8 cellular contexts compared by ENCODE assay signal in the genomic region with DNA sequence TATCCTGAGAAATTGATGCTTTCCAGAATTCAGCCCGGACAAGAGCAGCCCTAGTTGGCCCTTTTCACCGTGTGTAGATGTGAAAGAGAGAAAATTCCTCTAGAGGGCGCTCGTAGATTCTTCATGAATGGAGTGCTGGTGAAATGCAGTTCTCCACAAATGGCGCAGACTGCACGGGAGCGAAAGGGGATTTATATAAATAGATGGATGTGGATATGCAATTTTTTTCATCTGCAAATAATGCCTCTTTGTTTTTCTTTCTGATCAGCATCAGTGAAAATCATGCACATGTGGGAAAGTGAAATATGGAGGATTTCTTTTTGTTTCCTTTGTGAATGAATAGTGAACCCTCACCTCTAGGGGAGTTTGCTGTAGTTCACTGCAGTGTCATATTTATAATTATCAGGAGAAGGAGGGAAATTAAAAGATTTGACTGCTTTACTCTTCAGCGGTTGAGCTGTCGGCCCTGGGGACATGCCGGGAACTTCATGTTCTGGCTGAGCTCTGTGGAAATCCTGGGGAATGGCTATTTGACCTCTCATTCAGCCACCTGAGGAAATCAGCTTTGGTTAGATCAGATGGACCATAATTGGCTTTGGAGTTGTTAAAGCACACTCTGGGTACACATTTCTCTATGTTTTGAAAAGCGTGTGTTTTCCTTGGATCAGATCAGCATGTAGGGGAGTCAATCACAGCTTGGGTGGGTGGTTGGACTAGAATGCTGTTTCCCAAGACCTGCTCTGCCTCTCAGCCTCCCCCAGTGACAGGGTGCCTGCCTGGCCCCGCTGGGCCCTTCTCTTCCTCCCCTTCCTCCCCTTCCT.
A peak's percentile ranks its signal among the peaks of the same experiment; 100 is the strongest.
DNase-seq lines count a peak whose midpoint lies in the region; ATAC-seq and TF ChIP-seq lines count a peak whose summit lies in the region.

No MANE protein-coding gene starts in this region.

- no peaks in the 10 kb centered on the region for H3K36me3 ChIP-seq in WERI-Rb-1

- peak; percentile 23 for DNase-seq in DMS153 (lab: John Stamatoyannopoulos, UW)
- peak; percentile 85 to 88 for DNase-seq in NCI-H2081 (lab: John Stamatoyannopoulos, UW)
- peak; percentile 62 for DNase-seq in WERI-Rb-1
- DNase-seq in fibroblast of the conjunctiva (ENCODE audit: low read depth): peak; percentile 34
- peak; percentile 32 for DNase-seq in non-pigmented ciliary epithelial cell (ENCODE audit: low read depth)
- no peak for DNase-seq in stimulated activated naive CD4-positive, alpha-beta T cell treated with Interleukin-2 at 50 U/mL for 16 hours (lab: John Stamatoyannopoulos, UW)

- H3K27me3 ChIP-seq in WERI-Rb-1 (ENCODE audit: insufficient read depth, low read depth, severe bottlenecking): no peaks in the 10 kb centered on the region

- peak; percentile 53 for TF ChIP-seq CTCF in WERI-Rb-1 (IDR thresholded peaks at IDR 0.05; ENCODE audit: low read depth, low read length)

- no peaks in the 10 kb centered on the region for H3K9me3 ChIP-seq in WERI-Rb-1 (ENCODE audit: severe bottlenecking)

- peak overlapping the region; percentile 33 for H3K4me3 ChIP-seq in WERI-Rb-1 (ENCODE audit: low read depth, low read length)

- ATAC-seq in GM19035 (IDR thresholded peaks at IDR 0.05; ENCODE audit: unreplicated experiment) (peak; percentile 78), HG03097 (IDR thresholded peaks at IDR 0.05; ENCODE audit: low FRiP score, unreplicated experiment) (peak; percentile 79)

- 0 out of 2 replicates have a peak overlapping the region, but pooled peaks have one; percentile 27 for H3K27ac ChIP-seq in WERI-Rb-1
